In genomic region chr12:56193025-56193578, GRCh38 we compare ENCODE assay signal across 2 cellular contexts.
TF ChIP-seq lines count a peak whose summit lies in the region.

No MANE protein-coding gene starts in this region.

TF ChIP-seq in Ishikawa, 13 proteins besides CTCF, POLR2A, EP300 and RAD21:
- TF ChIP-seq YY1 (IDR thresholded peaks at IDR 0.05; ENCODE audit: low read depth) = peak; percentile 90
- no peak for TF ChIP-seq TAF1 (IDR thresholded peaks at IDR 0.05; ENCODE audit: low read depth)
TF ChIP-seq in Ishikawa: peak in this region for 1.

TF ChIP-seq in endothelial cell of umbilical vein, 7 proteins besides CTCF, POLR2A, EP300 and RAD21:
- TF ChIP-seq FOS (IDR thresholded peaks at IDR 0.05; ENCODE audit: borderline replicate concordance, insufficient read depth, low read length) (no peak), MYC (IDR thresholded peaks at IDR 0.05; ENCODE audit: low read depth, low read length) (no peak), GATA2 (IDR thresholded peaks at IDR 0.05; ENCODE audit: insufficient read depth, insufficient read length, low read depth, low read length) (no peak), MAX (IDR thresholded peaks at IDR 0.05; ENCODE audit: insufficient read depth, insufficient read length) (no peak), POLR2AphosphoS5 (IDR thresholded peaks at IDR 0.05; ENCODE audit: insufficient read depth, low read depth, low read length) (no peak), EZH2 (IDR thresholded peaks at IDR 0.05; ENCODE audit: borderline replicate concordance, low read depth, low read length, severe bottlenecking) (no peak)
